2 cellular contexts compared by ENCODE assay signal in the genomic region with DNA sequence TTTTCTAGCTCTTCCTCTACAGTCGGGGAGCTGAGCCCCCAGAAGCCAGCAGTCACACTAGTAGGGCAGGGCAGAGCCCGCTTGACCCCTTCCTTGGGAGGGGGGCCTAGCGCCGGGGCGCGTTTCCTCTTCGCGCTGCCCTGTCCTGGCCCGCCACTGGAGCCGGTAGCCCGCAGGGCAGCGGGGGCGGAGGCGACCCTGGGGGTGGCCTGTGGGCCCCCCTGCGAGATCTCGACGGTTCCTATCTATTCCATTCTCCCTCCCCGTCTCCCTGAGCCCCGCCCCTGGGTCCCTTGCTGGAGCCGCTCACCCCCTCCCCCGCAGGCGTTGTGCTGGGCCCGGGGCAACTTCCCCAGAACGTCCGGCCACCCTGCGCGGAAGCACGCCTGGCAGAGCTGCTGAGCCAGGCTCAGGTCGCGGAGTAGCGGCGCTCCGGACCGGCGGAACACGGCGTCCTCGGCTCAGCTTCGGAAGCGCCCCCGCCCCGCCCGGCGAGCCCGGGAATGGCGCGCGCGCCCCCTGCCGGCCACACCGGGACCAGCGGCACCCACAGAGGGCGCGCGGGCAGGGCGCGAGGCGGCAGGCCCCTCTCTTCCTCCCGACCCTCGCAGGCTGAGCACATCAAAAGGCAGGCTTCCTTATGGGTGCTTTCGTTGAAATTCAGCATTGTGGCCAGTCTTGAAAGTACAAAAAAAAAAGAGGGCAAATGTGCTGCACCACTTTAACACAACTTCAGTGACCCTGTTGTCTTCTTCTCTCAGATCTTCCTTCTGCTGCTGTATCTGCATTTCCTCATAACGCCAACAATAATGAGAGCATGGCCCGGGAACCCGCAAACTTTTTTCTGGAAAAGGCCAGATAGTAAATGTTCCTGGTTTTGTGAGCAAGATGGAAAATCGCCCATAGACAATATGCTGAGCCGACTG.
TF ChIP-seq lines count a peak whose summit lies in the region.

No MANE protein-coding gene starts in this region.

TF ChIP-seq in HEK293, 187 proteins besides CTCF, POLR2A, EP300 and RAD21 (continued from another document and continues in another):
- TF ChIP-seq ZNF394 (tag by site-specific recombination; IDR thresholded peaks at IDR 0.05; ENCODE audit: borderline replicate concordance) (peak; percentile 73; the same call in 1 of the 2 replicates), ZNF585B (tag by site-specific recombination; IDR thresholded peaks at IDR 0.05) (no peak), GLIS1 (tag by site-specific recombination; IDR thresholded peaks at IDR 0.05) (peak; percentile 81), ZNF48 (tag by site-specific recombination; IDR thresholded peaks at IDR 0.05) (no peak), ZBTB21 (tag by site-specific recombination; IDR thresholded peaks at IDR 0.05) (no peak), ZNF292 (tag by site-specific recombination; IDR thresholded peaks at IDR 0.05; ENCODE audit: borderline replicate concordance, low read depth) (no peak), ZNF311 (tag by site-specific recombination; IDR thresholded peaks at IDR 0.05; ENCODE audit: borderline replicate concordance) (no peak), ZNF548 (tag by site-specific recombination; IDR thresholded peaks at IDR 0.05) (no peak), YY2 (tag by site-specific recombination; IDR thresholded peaks at IDR 0.05) (no peak), ZNF792 (tag by site-specific recombination; IDR thresholded peaks at IDR 0.05) (no peak), ZNF701 (tag by site-specific recombination; IDR thresholded peaks at IDR 0.05) (no peak), ZSCAN16 (tag by site-specific recombination; IDR thresholded peaks at IDR 0.05) (no peak), SP2 (tag by site-specific recombination; IDR thresholded peaks at IDR 0.05) (no peak), ZNF140 (tag by site-specific recombination; IDR thresholded peaks at IDR 0.05) (no peak), ZNF555 (tag by site-specific recombination; conservative IDR thresholded peaks at IDR 0.05) (no peak), ZNF274 (IDR thresholded peaks at IDR 0.05; ENCODE audit: low read length) (no peak), ZNF274 (tag by site-specific recombination; IDR thresholded peaks at IDR 0.05; ENCODE audit: borderline replicate concordance) (no peak), ZNF341 (tag by site-specific recombination; IDR thresholded peaks at IDR 0.05; ENCODE audit: low read depth) (peak; percentile 64), KLF10 (tag by site-specific recombination; IDR thresholded peaks at IDR 0.05) (no peak), ZNF776 (tag by site-specific recombination; IDR thresholded peaks at IDR 0.05; ENCODE audit: borderline replicate concordance) (no peak), ZNF248 (tag by site-specific recombination; IDR thresholded peaks at IDR 0.05) (no peak)
- TF ChIP-seq, protein P1, sequence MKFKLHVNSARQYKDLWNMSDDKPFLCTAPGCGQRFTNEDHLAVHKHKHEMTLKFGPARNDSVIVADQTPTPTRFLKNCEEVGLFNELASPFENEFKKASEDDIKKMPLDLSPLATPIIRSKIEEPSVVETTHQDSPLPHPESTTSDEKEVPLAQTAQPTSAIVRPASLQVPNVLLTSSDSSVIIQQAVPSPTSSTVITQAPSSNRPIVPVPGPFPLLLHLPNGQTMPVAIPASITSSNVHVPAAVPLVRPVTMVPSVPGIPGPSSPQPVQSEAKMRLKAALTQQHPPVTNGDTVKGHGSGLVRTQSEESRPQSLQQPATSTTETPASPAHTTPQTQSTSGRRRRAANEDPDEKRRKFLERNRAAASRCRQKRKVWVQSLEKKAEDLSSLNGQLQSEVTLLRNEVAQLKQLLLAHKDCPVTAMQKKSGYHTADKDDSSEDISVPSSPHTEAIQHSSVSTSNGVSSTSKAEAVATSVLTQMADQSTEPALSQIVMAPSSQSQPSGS (tag by site-specific recombination; IDR thresholded peaks at IDR 0.05; ENCODE audit: low read depth), result no peak
- TF ChIP-seq, protein P2, sequence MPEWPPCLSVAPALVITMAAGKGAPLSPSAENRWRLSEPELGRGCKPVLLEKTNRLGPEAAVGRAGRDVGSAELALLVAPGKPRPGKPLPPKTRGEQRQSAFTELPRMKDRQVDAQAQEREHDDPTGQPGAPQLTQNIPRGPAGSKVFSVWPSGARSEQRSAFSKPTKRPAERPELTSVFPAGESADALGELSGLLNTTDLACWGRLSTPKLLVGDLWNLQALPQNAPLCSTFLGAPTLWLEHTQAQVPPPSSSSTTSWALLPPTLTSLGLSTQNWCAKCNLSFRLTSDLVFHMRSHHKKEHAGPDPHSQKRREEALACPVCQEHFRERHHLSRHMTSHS (tag by site-specific recombination; IDR thresholded peaks at IDR 0.05), result no peak
- TF ChIP-seq, protein P3, sequence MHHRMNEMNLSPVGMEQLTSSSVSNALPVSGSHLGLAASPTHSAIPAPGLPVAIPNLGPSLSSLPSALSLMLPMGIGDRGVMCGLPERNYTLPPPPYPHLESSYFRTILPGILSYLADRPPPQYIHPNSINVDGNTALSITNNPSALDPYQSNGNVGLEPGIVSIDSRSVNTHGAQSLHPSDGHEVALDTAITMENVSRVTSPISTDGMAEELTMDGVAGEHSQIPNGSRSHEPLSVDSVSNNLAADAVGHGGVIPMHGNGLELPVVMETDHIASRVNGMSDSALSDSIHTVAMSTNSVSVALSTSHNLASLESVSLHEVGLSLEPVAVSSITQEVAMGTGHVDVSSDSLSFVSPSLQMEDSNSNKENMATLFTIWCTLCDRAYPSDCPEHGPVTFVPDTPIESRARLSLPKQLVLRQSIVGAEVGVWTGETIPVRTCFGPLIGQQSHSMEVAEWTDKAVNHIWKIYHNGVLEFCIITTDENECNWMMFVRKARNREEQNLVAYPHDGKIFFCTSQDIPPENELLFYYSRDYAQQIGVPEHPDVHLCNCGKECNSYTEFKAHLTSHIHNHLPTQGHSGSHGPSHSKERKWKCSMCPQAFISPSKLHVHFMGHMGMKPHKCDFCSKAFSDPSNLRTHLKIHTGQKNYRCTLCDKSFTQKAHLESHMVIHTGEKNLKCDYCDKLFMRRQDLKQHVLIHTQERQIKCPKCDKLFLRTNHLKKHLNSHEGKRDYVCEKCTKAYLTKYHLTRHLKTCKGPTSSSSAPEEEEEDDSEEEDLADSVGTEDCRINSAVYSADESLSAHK (tag by site-specific recombination; IDR thresholded peaks at IDR 0.05), result no peak
- TF ChIP-seq, protein P4, sequence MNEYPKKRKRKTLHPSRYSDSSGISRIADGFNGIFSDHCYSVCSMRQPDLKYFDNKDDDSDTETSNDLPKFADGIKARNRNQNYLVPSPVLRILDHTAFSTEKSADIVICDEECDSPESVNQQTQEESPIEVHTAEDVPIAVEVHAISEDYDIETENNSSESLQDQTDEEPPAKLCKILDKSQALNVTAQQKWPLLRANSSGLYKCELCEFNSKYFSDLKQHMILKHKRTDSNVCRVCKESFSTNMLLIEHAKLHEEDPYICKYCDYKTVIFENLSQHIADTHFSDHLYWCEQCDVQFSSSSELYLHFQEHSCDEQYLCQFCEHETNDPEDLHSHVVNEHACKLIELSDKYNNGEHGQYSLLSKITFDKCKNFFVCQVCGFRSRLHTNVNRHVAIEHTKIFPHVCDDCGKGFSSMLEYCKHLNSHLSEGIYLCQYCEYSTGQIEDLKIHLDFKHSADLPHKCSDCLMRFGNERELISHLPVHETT (tag by site-specific recombination; IDR thresholded peaks at IDR 0.05), result no peak

TF ChIP-seq in HepG2, 621 proteins besides CTCF, POLR2A, EP300 and RAD21 (continued from another document and continues in another):
- TF ChIP-seq, protein P5, sequence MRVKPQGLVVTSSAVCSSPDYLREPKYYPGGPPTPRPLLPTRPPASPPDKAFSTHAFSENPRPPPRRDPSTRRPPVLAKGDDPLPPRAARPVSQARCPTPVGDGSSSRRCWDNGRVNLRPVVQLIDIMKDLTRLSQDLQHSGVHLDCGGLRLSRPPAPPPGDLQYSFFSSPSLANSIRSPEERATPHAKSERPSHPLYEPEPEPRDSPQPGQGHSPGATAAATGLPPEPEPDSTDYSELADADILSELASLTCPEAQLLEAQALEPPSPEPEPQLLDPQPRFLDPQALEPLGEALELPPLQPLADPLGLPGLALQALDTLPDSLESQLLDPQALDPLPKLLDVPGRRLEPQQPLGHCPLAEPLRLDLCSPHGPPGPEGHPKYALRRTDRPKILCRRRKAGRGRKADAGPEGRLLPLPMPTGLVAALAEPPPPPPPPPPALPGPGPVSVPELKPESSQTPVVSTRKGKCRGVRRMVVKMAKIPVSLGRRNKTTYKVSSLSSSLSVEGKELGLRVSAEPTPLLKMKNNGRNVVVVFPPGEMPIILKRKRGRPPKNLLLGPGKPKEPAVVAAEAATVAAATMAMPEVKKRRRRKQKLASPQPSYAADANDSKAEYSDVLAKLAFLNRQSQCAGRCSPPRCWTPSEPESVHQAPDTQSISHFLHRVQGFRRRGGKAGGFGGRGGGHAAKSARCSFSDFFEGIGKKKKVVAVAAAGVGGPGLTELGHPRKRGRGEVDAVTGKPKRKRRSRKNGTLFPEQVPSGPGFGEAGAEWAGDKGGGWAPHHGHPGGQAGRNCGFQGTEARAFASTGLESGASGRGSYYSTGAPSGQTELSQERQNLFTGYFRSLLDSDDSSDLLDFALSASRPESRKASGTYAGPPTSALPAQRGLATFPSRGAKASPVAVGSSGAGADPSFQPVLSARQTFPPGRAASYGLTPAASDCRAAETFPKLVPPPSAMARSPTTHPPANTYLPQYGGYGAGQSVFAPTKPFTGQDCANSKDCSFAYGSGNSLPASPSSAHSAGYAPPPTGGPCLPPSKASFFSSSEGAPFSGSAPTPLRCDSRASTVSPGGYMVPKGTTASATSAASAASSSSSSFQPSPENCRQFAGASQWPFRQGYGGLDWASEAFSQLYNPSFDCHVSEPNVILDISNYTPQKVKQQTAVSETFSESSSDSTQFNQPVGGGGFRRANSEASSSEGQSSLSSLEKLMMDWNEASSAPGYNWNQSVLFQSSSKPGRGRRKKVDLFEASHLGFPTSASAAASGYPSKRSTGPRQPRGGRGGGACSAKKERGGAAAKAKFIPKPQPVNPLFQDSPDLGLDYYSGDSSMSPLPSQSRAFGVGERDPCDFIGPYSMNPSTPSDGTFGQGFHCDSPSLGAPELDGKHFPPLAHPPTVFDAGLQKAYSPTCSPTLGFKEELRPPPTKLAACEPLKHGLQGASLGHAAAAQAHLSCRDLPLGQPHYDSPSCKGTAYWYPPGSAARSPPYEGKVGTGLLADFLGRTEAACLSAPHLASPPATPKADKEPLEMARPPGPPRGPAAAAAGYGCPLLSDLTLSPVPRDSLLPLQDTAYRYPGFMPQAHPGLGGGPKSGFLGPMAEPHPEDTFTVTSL (CRISPR knock-in tag; IDR thresholded peaks at IDR 0.05; ENCODE audit: borderline replicate concordance), result no peak
- TF ChIP-seq, protein P6, sequence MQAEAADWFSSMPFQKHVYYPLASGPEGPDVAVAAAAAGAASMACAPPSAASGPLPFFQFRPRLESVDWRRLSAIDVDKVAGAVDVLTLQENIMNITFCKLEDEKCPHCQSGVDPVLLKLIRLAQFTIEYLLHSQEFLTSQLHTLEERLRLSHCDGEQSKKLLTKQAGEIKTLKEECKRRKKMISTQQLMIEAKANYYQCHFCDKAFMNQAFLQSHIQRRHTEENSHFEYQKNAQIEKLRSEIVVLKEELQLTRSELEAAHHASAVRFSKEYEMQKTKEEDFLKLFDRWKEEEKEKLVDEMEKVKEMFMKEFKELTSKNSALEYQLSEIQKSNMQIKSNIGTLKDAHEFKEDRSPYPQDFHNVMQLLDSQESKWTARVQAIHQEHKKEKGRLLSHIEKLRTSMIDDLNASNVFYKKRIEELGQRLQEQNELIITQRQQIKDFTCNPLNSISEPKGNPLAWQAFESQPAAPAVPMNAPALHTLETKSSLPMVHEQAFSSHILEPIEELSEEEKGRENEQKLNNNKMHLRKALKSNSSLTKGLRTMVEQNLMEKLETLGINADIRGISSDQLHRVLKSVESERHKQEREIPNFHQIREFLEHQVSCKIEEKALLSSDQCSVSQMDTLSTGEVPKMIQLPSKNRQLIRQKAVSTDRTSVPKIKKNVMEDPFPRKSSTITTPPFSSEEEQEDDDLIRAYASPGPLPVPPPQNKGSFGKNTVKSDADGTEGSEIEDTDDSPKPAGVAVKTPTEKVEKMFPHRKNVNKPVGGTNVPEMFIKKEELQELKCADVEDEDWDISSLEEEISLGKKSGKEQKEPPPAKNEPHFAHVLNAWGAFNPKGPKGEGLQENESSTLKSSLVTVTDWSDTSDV (CRISPR knock-in tag; IDR thresholded peaks at IDR 0.05), result no peak
- TF ChIP-seq NCOA1 (CRISPR knock-in tag; IDR thresholded peaks at IDR 0.05) (no peak), ZEB1 (IDR thresholded peaks at IDR 0.05; ENCODE audit: insufficient replicate concordance, low read depth) (no peak), ZNF251 (CRISPR knock-in tag; IDR thresholded peaks at IDR 0.05) (no peak), ZBTB7B (CRISPR knock-in tag; IDR thresholded peaks at IDR 0.05) (no peak), GATAD1 (CRISPR knock-in tag; IDR thresholded peaks at IDR 0.05) (no peak), PITX1 (CRISPR knock-in tag; IDR thresholded peaks at IDR 0.05) (no peak), ZNF563 (CRISPR knock-in tag; IDR thresholded peaks at IDR 0.05) (no peak), JUN (CRISPR knock-in tag; IDR thresholded peaks at IDR 0.05) (no peak), ZNF451 (CRISPR knock-in tag; IDR thresholded peaks at IDR 0.05) (no peak), STAG1 (CRISPR knock-in tag; IDR thresholded peaks at IDR 0.05) (peak; percentile 59), GABPB1 (CRISPR knock-in tag; IDR thresholded peaks at IDR 0.05) (peak; percentile 33; the same call in 1 of the 2 replicates), ASH2L (IDR thresholded peaks at IDR 0.05; ENCODE audit: insufficient read length, low read depth, low read length) (peak; percentile 27)
- TF ChIP-seq, protein P7, sequence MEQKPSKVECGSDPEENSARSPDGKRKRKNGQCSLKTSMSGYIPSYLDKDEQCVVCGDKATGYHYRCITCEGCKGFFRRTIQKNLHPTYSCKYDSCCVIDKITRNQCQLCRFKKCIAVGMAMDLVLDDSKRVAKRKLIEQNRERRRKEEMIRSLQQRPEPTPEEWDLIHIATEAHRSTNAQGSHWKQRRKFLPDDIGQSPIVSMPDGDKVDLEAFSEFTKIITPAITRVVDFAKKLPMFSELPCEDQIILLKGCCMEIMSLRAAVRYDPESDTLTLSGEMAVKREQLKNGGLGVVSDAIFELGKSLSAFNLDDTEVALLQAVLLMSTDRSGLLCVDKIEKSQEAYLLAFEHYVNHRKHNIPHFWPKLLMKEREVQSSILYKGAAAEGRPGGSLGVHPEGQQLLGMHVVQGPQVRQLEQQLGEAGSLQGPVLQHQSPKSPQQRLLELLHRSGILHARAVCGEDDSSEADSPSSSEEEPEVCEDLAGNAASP (CRISPR knock-in tag; IDR thresholded peaks at IDR 0.05; ENCODE audit: borderline replicate concordance), result no peak
- TF ChIP-seq, protein P8, sequence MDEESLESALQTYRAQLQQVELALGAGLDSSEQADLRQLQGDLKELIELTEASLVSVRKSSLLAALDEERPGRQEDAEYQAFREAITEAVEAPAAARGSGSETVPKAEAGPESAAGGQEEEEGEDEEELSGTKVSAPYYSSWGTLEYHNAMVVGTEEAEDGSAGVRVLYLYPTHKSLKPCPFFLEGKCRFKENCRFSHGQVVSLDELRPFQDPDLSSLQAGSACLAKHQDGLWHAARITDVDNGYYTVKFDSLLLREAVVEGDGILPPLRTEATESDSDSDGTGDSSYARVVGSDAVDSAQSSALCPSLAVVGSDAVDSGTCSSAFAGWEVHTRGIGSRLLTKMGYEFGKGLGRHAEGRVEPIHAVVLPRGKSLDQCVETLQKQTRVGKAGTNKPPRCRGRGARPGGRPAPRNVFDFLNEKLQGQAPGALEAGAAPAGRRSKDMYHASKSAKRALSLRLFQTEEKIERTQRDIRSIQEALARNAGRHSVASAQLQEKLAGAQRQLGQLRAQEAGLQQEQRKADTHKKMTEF (CRISPR knock-in tag; IDR thresholded peaks at IDR 0.05), result no peak
- TF ChIP-seq, protein P9, sequence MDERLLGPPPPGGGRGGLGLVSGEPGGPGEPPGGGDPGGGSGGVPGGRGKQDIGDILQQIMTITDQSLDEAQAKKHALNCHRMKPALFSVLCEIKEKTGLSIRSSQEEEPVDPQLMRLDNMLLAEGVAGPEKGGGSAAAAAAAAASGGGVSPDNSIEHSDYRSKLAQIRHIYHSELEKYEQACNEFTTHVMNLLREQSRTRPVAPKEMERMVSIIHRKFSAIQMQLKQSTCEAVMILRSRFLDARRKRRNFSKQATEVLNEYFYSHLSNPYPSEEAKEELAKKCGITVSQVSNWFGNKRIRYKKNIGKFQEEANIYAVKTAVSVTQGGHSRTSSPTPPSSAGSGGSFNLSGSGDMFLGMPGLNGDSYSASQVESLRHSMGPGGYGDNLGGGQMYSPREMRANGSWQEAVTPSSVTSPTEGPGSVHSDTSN (CRISPR knock-in tag; IDR thresholded peaks at IDR 0.05), result no peak
